In the genomic region with DNA sequence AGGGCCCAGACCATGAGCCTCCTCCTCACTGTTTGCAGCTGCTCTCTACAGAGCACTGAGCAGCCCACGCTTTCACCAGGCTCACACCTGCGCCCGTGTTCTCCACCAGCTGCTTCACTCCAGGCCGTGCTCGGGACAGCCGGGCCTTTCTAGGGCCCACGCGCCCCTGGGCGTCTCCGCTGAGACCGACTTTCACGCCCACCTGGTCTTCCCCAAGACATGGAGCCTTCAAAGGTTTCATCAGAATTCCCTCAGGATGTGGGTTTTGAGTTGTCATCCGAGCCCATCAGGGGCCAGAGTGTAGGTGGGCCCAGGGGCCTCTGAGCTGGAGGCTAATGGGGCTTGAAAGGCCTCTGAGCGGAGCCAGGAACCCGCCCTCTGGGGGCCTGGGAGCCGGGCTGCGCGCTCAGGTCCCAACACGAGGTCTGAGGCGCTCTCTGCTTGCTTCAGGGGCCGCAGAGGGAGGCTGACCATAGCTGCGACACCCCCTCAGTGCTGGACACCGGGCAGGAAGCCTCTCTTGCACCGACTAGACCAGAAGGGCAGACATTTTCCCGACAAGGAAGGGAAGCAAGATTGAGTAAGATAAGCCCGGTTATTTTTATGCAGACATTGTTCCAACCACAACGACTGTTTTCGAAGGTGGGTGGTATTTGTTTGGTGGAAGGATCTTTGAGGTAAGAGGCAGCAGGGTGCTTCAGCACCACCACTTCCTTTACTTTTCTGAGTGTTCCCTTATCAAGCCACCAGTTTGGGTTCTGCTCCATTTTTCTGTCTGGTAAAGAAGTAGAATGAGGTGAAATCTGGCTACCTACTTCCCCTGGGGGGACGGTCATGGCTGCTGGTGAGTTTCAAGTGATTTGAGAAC, we compare ENCODE assay signal across 10 cellular contexts.
DNase-seq lines count a peak whose midpoint lies in the region; ATAC-seq and TF ChIP-seq lines count a peak whose summit lies in the region.
"Had no signal": no experiment of that assay in that cellular context is flagged by ENCODE, and none has a peak within 500 bp of the region (broad histone marks: within the 10 kb centered on the region; RNA-seq: fewer than 3 reads in every experiment).

No MANE protein-coding gene starts in this region.

- DNase-seq in CD4-positive, alpha-beta T cell = peak; percentile 21 to 59 (median 28)
- DNase-seq in KBM-7 = peak; percentile 72
- peak; percentile 70 for DNase-seq in activated T-cell treated with anti-CD3 and anti-CD28 coated beads, Interleukin-2, amount 50 U/mL, for 1 hour
- no peak for DNase-seq in trophoblast cell
- no peak for DNase-seq in NCI-H524 treated with DMSO at 0.1 percent for 48 hours (lab: John Stamatoyannopoulos, UW)
- DNase-seq in lower leg skin (ENCODE audit: low spot score in 2 of 2) = no peak
- no peak for DNase-seq in WERI-Rb-1

- no peak overlapping the region for H3K4me2 ChIP-seq in trophoblast cell (ENCODE audit: low read length)

- no peak overlapping the region for H3K9ac ChIP-seq in trophoblast cell (ENCODE audit: low read length)

- no peaks in the 10 kb centered on the region for H3K79me2 ChIP-seq in trophoblast cell (ENCODE audit: control insufficient read depth, insufficient read depth, low read length, poor library complexity)

- H4K8ac ChIP-seq in trophoblast cell (ENCODE audit: low read depth, low read length) = peak overlapping the region; percentile 49

- ATAC-seq in CD4-positive, alpha-beta T cell (ENCODE audit: poor library complexity) = peak; percentile 86
- ATAC-seq in GM21381 (IDR thresholded peaks at IDR 0.05; ENCODE audit: unreplicated experiment) = peak; percentile 43

- peak overlapping the region; percentile 71 for H2BK12ac ChIP-seq in trophoblast cell (ENCODE audit: low read length)

- H4K12ac ChIP-seq in trophoblast cell (ENCODE audit: low read depth, low read length) = no peak overlapping the region

- POLR2A ChIA-PET in CD4-positive, alpha-beta T cell (lab: Charles Lee) = interaction anchor here (0.6 to 3.7 kb wide), 9 partner anchors 14 to 747 kb away, joined by 3 to 40 read pairs (median 3); a partner anchor contains a TSS

- in situ Hi-C loops in KBM-7 (cut with MboI; ENCODE audit: low pct_unique_long_range_greater_than_20kb, low sequenced_read_pairs) = no loop called here

- peak overlapping the region; percentile 45 for H3K14ac ChIP-seq in trophoblast cell (ENCODE audit: low read length)

- H3K9me3 Mint-ChIP-seq in CD4-positive, alpha-beta T cell = peaks cover 2% of the 10 kb centered on the region
- H3K9me3 Mint-ChIP-seq: brain had no signal

- WGBS in trophoblast cell (ENCODE audit: extremely low coverage, insufficient coverage, insufficient read length) = no CpG with 5 or more reads among the region's 29 CpGs
- 79 to 81% methylated on average over 29 of the region's 29 CpGs for WGBS in lower leg skin, 2 donors

- H3K9me3 ChIP-seq in CD4-positive, alpha-beta T cell (ENCODE audit: control insufficient read depth, low read length) = no peaks in the 10 kb centered on the region
- H3K9me3 ChIP-seq in trophoblast cell (ENCODE audit: insufficient read depth, low read depth, low read length) = no peaks in the 10 kb centered on the region
- no peaks in the 10 kb centered on the region for H3K9me3 ChIP-seq in WERI-Rb-1 (ENCODE audit: severe bottlenecking)

- H2AFZ ChIP-seq in trophoblast cell (ENCODE audit: insufficient read depth, low read length, poor library complexity) = peak overlapping the region; percentile 14

- TF ChIP-seq POLR2A in lower leg skin (IDR thresholded peaks at IDR 0.05) = no peak

- TF ChIP-seq CTCF in CD4-positive, alpha-beta T cell (IDR thresholded peaks at IDR 0.05) = no peak
- TF ChIP-seq CTCF in lower leg skin (IDR thresholded peaks at IDR 0.05) = no peak
- TF ChIP-seq CTCF in WERI-Rb-1 (IDR thresholded peaks at IDR 0.05; ENCODE audit: low read depth, low read length) = no peak

- peak overlapping the region; percentile 49 for H3K18ac ChIP-seq in trophoblast cell (ENCODE audit: low read length)

- H2BK5ac ChIP-seq in trophoblast cell (ENCODE audit: low read depth, low read length, poor library complexity) = peak overlapping the region; percentile 50

- CTCF ChIA-PET in CD4-positive, alpha-beta T cell (lab: Charles Lee) = interaction anchor here (0.5 to 3.2 kb wide), 3 partner anchors 124 to 225 kb away, joined by 3 to 11 read pairs (median 4); a partner anchor contains a TSS

- H3K4me3 ChIP-seq in trophoblast cell (ENCODE audit: low read depth, low read length) (no peak overlapping the region), lower leg skin (ENCODE audit: low read depth, poor library complexity, severe bottlenecking) (no peak overlapping the region), WERI-Rb-1 (ENCODE audit: low read depth, low read length) (no peak overlapping the region)

- H3K4me1 ChIP-seq in trophoblast cell (ENCODE audit: control insufficient read depth in 1 of 2, insufficient read depth in 2 of 2, low read length in 2 of 2) = peaks cover 10 to 11% of the 10 kb centered on the region in 2 experiments

- H4K91ac ChIP-seq in trophoblast cell (ENCODE audit: low read depth, low read length) = peak overlapping the region; percentile 64

- intact Hi-C loops in CD4-positive, alpha-beta T cell (cut with DNase I, micrococcal nuclease) = loop anchor here (1.0 to 10.0 kb wide), 3 partner anchors 60 to 557 kb away; a partner anchor contains a TSS
- intact Hi-C loops in lower leg skin (cut with DNase I; ENCODE audit: low total_unique reads) = no loop called here

- H2BK120ac ChIP-seq in trophoblast cell (ENCODE audit: insufficient read depth, low read length, poor library complexity) = peak overlapping the region; percentile 56

- H3K27me3 Mint-ChIP-seq in CD4-positive, alpha-beta T cell = no peaks in the 10 kb centered on the region
- H3K27me3 Mint-ChIP-seq: brain had no signal

- no peak overlapping the region for H3K23ac ChIP-seq in trophoblast cell (ENCODE audit: low read length)

- peak overlapping the region; percentile 95 for H3K27ac Mint-ChIP-seq in CD4-positive, alpha-beta T cell

- H3K27ac ChIP-seq in CD4-positive, alpha-beta T cell (ENCODE audit: low read depth, low read length) = peak overlapping the region; percentile 73
- H3K27ac ChIP-seq in trophoblast cell (ENCODE audit: low read depth, low read length) (no peak overlapping the region), WERI-Rb-1 (no peak overlapping the region)
- H3K27ac ChIP-seq: C4-2B had no signal

- H3K27me3 ChIP-seq in CD4-positive, alpha-beta T cell (ENCODE audit: control insufficient read depth, insufficient read depth, low read length) = no peaks in the 10 kb centered on the region
- no peaks in the 10 kb centered on the region for H3K27me3 ChIP-seq in trophoblast cell (ENCODE audit: insufficient read depth, low read length)
- H3K27me3 ChIP-seq in WERI-Rb-1 (ENCODE audit: insufficient read depth, low read depth, severe bottlenecking) = no peaks in the 10 kb centered on the region

- H3K4ac ChIP-seq in trophoblast cell (ENCODE audit: low read depth, low read length) = peak overlapping the region; percentile 9

- no peaks in the 10 kb centered on the region for H3K36me3 Mint-ChIP-seq in CD4-positive, alpha-beta T cell (ENCODE audit: low read depth)
- H3K36me3 Mint-ChIP-seq: brain had no signal

- peak overlapping the region; percentile 85 for H3K4me3 Mint-ChIP-seq in CD4-positive, alpha-beta T cell
- H3K4me3 Mint-ChIP-seq: brain had no signal

- H3K79me1 ChIP-seq in trophoblast cell (ENCODE audit: low read length) = peaks cover 7% of the 10 kb centered on the region

- peaks cover 70% of the 10 kb centered on the region for H3K4me1 Mint-ChIP-seq in CD4-positive, alpha-beta T cell (ENCODE audit: low read depth)

- H2AK5ac ChIP-seq in trophoblast cell (ENCODE audit: low read length) = peak overlapping the region; percentile 60

- no peaks in the 10 kb centered on the region for H3K36me3 ChIP-seq in trophoblast cell (ENCODE audit: control insufficient read depth in 1 of 2, insufficient read depth in 2 of 2, low read length in 2 of 2)
- H3K36me3 ChIP-seq in WERI-Rb-1 = no peaks in the 10 kb centered on the region

Comparison
In these comparisons a context has a peak if more than half of its experiments do, and no peak if none do; other contexts are left out.
1. DNase-seq: peak in CD4-positive, alpha-beta T cell (10 of 10), KBM-7 (single experiment) and activated T-cell treated with anti-CD3 and anti-CD28 coated beads, Interleukin-2, amount 50 U/mL, for 1 hour (single experiment); none in trophoblast cell (0 of 2), NCI-H524 treated with DMSO at 0.1 percent for 48 hours (single experiment), lower leg skin (0 of 2) and WERI-Rb-1 (single experiment).